In genomic region chr22:40367342-40367741, GRCh38 we compare ENCODE assay signal across 17 cellular contexts. TPM values are rescaled to one million over a fixed set of nuclear protein-coding genes. Genes with fewer than 3 reads are reported as not detected.
DNase-seq lines count a peak whose midpoint lies in the region; ATAC-seq and TF ChIP-seq lines count a peak whose summit lies in the region.
"Had no signal": no experiment of that assay in that cellular context is flagged by ENCODE, and none has a peak within 500 bp of the region (broad histone marks: within the 10 kb centered on the region; RNA-seq: fewer than 3 reads in every experiment).

No MANE protein-coding gene starts in this region.

- H3K9ac ChIP-seq in skeletal muscle tissue (ENCODE audit: low read depth in 1 of 3, low read length in 3 of 3) (no peak overlapping the region), smooth muscle cell (ENCODE audit: low read depth) (no peak overlapping the region)
- H3K9ac ChIP-seq: BLaER1 had no signal

- H3K36me3 Mint-ChIP-seq in activated CD4-positive, alpha-beta T cell treated with anti-CD3 and anti-CD28 coated beads, Interleukin-2, amount 10 ng/mL, durations not matched to agents 24 days and 14 days (ENCODE audit: low read depth): peaks cover 68% of the 10 kb centered on the region
- H3K36me3 Mint-ChIP-seq in IgD-negative memory B cell: no peaks in the 10 kb centered on the region
- peaks cover 53% of the 10 kb centered on the region for H3K36me3 Mint-ChIP-seq in endothelial cell (ENCODE audit: low read depth, unreplicated experiment)

- TF ChIP-seq CTCF in endothelial cell (IDR thresholded peaks at IDR 0.05; ENCODE audit: unreplicated experiment) (no peak), smooth muscle cell (IDR thresholded peaks at IDR 0.05; ENCODE audit: borderline replicate concordance, insufficient read depth, poor library complexity, severe bottlenecking) (no peak)

- H3K27ac ChIP-seq in skeletal muscle tissue (ENCODE audit: low read depth, low read length) (peak overlapping the region; percentile 5), smooth muscle cell (ENCODE audit: low read depth) (no peak overlapping the region)
- H3K27ac ChIP-seq: BLaER1 had no signal

- ATAC-seq in esophagus mucosa: no peak
- ATAC-seq: GM23338 had no signal

- H3K36me3 ChIP-seq in skeletal muscle tissue (ENCODE audit: control insufficient read depth in 3 of 3, insufficient read depth in 3 of 3, low read length in 3 of 3): peaks cover 39 to 46% (median 40%) of the 10 kb centered on the region in 3 donors
- H3K36me3 ChIP-seq in smooth muscle cell (ENCODE audit: low read depth): peaks cover 18% of the 10 kb centered on the region

- no peaks in the 10 kb centered on the region for H3K9me3 ChIP-seq in skeletal muscle tissue (ENCODE audit: control insufficient read depth in 3 of 3, low read length in 3 of 3)
- no peaks in the 10 kb centered on the region for H3K9me3 ChIP-seq in smooth muscle cell (replicated peaks; ENCODE audit: low read depth)
- H3K9me3 ChIP-seq: BLaER1 had no signal

- 93% methylated on average over 6 of the region's 6 CpGs for WGBS in smooth muscle cell (ENCODE audit: low lambda C conversion rate)

- H3K9me3 Mint-ChIP-seq in activated CD4-positive, alpha-beta T cell treated with anti-CD3 and anti-CD28 coated beads, Interleukin-2, amount 10 ng/mL, durations not matched to agents 24 days and 14 days: no peaks in the 10 kb centered on the region
- H3K9me3 Mint-ChIP-seq in IgD-negative memory B cell (no peaks in the 10 kb centered on the region), endothelial cell (ENCODE audit: unreplicated experiment) (no peaks in the 10 kb centered on the region)
- H3K9me3 Mint-ChIP-seq: GM23338 had no signal

- peaks cover 20% of the 10 kb centered on the region for H3F3A ChIP-seq in smooth muscle cell (ENCODE audit: low read depth)

- H3K27me3 ChIP-seq in skeletal muscle tissue (ENCODE audit: control insufficient read depth in 3 of 3, insufficient read depth in 3 of 3, low read length in 3 of 3) (no peaks in the 10 kb centered on the region), smooth muscle cell (ENCODE audit: low read depth) (no peaks in the 10 kb centered on the region)
- H3K27me3 ChIP-seq: BLaER1 had no signal

- intact Hi-C loops in activated CD4-positive, alpha-beta T cell treated with anti-CD3 and anti-CD28 coated beads, Interleukin-2, amount 10 ng/mL, durations not matched to agents 24 days and 14 days (cut with micrococcal nuclease): no loop called here

- no peak overlapping the region for H2AFZ ChIP-seq in smooth muscle cell (ENCODE audit: low read depth)
- H2AFZ ChIP-seq: GM23338 had no signal

- peaks cover 6% of the 10 kb centered on the region for H4K20me1 ChIP-seq in smooth muscle cell (ENCODE audit: low read depth)

- no peak for DNase-seq in activated CD4-positive, alpha-beta T cell treated with anti-CD3 and anti-CD28 coated beads, Interleukin-2, amount 10 ng/mL, durations not matched to agents 24 days and 14 days
- DNase-seq in activated CD4-positive, alpha-beta T cell treated with anti-CD3 and anti-CD28 coated beads for 4 hours: no peak
- DNase-seq in endothelial cell (ENCODE audit: low spot score): no peak
- no peak for DNase-seq in HCEC 1CT
- no peak for DNase-seq in smooth muscle cell (lab: John Stamatoyannopoulos, UW; ENCODE audit: unreplicated experiment)
- DNase-seq: GF-D8, MV-4-11, NCI-H1417 treated with DMSO at 0.1 percent for 48 hours, NCI-H1930, NCI-H526 treated with DMSO at 0.1 percent for 48 hours, OCI-M1, RPMI8226 had no signal

- H3K27me3 Mint-ChIP-seq in activated CD4-positive, alpha-beta T cell treated with anti-CD3 and anti-CD28 coated beads, Interleukin-2, amount 10 ng/mL, durations not matched to agents 24 days and 14 days: no peaks in the 10 kb centered on the region
- H3K27me3 Mint-ChIP-seq in IgD-negative memory B cell (no peaks in the 10 kb centered on the region), endothelial cell (ENCODE audit: unreplicated experiment) (no peaks in the 10 kb centered on the region)

- H3K4me3 ChIP-seq in skeletal muscle tissue (ENCODE audit: low read length in 3 of 3) (no peak overlapping the region), smooth muscle cell (no peak overlapping the region)
- H3K4me3 ChIP-seq: BLaER1, GM23338 had no signal

- peaks cover 11% of the 10 kb centered on the region for H3K4me1 Mint-ChIP-seq in activated CD4-positive, alpha-beta T cell treated with anti-CD3 and anti-CD28 coated beads, Interleukin-2, amount 10 ng/mL, durations not matched to agents 24 days and 14 days
- H3K4me1 Mint-ChIP-seq in IgD-negative memory B cell (peaks cover 4 to 10% (median 6%) of the 10 kb centered on the region in 3 donors), endothelial cell (ENCODE audit: unreplicated experiment) (peaks cover 14% of the 10 kb centered on the region)

- H3K4me2 ChIP-seq in smooth muscle cell: no peak overlapping the region
- H3K4me2 ChIP-seq: BLaER1, GM23338 had no signal

- H3K4me1 ChIP-seq in skeletal muscle tissue (ENCODE audit: control insufficient read depth in 3 of 3, insufficient read depth in 3 of 3, low read length in 3 of 3) (peaks cover 11 to 22% (median 13%) of the 10 kb centered on the region in 3 donors), smooth muscle cell (ENCODE audit: low read depth) (peaks cover 7% of the 10 kb centered on the region)

- peaks cover 17% of the 10 kb centered on the region for H3K79me2 ChIP-seq in smooth muscle cell (ENCODE audit: low read depth)

- no peak overlapping the region for H3K4me3 Mint-ChIP-seq in activated CD4-positive, alpha-beta T cell treated with anti-CD3 and anti-CD28 coated beads, Interleukin-2, amount 10 ng/mL, durations not matched to agents 24 days and 14 days
- H3K4me3 Mint-ChIP-seq in IgD-negative memory B cell: peak overlapping the region in 1 of 4 donors; percentile 43
- peak overlapping the region; percentile 10 for H3K4me3 Mint-ChIP-seq in endothelial cell (ENCODE audit: unreplicated experiment)
- H3K4me3 Mint-ChIP-seq: GM23338 had no signal

- peak overlapping the region; percentile 42 for H3K27ac Mint-ChIP-seq in activated CD4-positive, alpha-beta T cell treated with anti-CD3 and anti-CD28 coated beads, Interleukin-2, amount 10 ng/mL, durations not matched to agents 24 days and 14 days
- peak overlapping the region in 2 of 3 donors; percentile 32 to 47 for H3K27ac Mint-ChIP-seq in IgD-negative memory B cell
- no peak overlapping the region for H3K27ac Mint-ChIP-seq in endothelial cell (ENCODE audit: unreplicated experiment)
- H3K27ac Mint-ChIP-seq: GM23338 had no signal

RNA-seq across cellular contexts. Expression of gene SGSM3, which starts 3.1 kb away (rescaled TPM):
- total RNA-seq in activated CD4-positive, alpha-beta T cell treated with anti-CD3 and anti-CD28 coated beads, Interleukin-2, amount 10 ng/mL, durations not matched to agents 24 days and 14 days: 38.0 and 45.5 TPM in 2 replicates
- polyA plus RNA-seq in IgD-negative memory B cell: 53.3 TPM
- total RNA-seq in endothelial cell (ENCODE audit: unreplicated experiment): 85.9 TPM
- 29.7 TPM for total RNA-seq in skeletal muscle tissue
- total RNA-seq in esophagus mucosa: 32.2 TPM
- 56.9 and 72.6 TPM in 2 replicates for total RNA-seq in smooth muscle cell
- 98.0 and 117 TPM in 2 replicates for polyA plus RNA-seq in smooth muscle cell

RNA-seq across cellular contexts. Expression of gene ADSL, which starts 21.0 kb away (rescaled TPM):
- total RNA-seq in activated CD4-positive, alpha-beta T cell treated with anti-CD3 and anti-CD28 coated beads, Interleukin-2, amount 10 ng/mL, durations not matched to agents 24 days and 14 days: 172 and 173 TPM in 2 replicates
- 44.5 TPM for polyA plus RNA-seq in IgD-negative memory B cell
- total RNA-seq in endothelial cell (ENCODE audit: unreplicated experiment): 107 TPM
- total RNA-seq in skeletal muscle tissue: 281 TPM
- total RNA-seq in esophagus mucosa: 28.2 TPM
- total RNA-seq in smooth muscle cell: 65.1 and 77.1 TPM in 2 replicates
- 45.9 and 50.1 TPM in 2 replicates for polyA plus RNA-seq in smooth muscle cell
